ENCODE assay signal across 22 cellular contexts in the genomic region with DNA sequence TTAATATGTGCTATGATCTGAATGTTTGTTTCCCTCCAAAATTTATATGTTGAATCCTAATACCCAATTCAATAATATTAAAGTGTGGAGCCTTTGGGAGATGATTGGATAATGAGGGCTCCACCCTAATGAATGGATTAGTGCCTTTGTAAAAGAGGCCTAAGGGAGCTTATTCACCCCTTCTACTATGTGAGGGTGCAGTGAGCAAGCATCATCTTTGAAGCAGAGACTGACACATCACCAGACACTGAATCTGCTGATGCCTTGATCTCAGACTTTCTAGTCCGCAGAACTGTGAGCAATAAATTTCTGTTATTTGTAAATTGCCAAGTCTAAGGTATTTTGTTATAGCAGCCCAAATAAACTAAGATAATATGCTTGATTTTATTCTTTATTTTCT.
DNase-seq lines count a peak whose midpoint lies in the region; ATAC-seq, FAIRE-seq and TF ChIP-seq lines count a peak whose summit lies in the region.
"Had no signal": no experiment of that assay in that cellular context is flagged by ENCODE, and none has a peak within 500 bp of the region (broad histone marks: within the 10 kb centered on the region; RNA-seq: fewer than 3 reads in every experiment).

No MANE protein-coding gene starts in this region.

- intact Hi-C loops in Panc1 (cut with micrococcal nuclease; ENCODE audit: unreplicated experiment): no loop called here
- intact Hi-C loops in naive thymus-derived CD4-positive, alpha-beta T cell (cut with micrococcal nuclease): no loop called here

- H3K27me3 ChIP-seq in Panc1 (ENCODE audit: control insufficient read depth, insufficient read depth, low read length) (no peaks in the 10 kb centered on the region), bronchial epithelial cell (ENCODE audit: control insufficient read depth, insufficient read depth, low read length) (no peaks in the 10 kb centered on the region), foreskin keratinocyte (no peaks in the 10 kb centered on the region), right atrium auricular region (no peaks in the 10 kb centered on the region)
- H3K27me3 ChIP-seq in naive thymus-derived CD4-positive, alpha-beta T cell (ENCODE audit: control insufficient read depth in 2 of 2, insufficient read depth in 2 of 2, low read length in 2 of 2): no peaks in the 10 kb centered on the region
- H3K27me3 ChIP-seq: BE2C had no signal

- H3K36me3 ChIP-seq in Panc1 (ENCODE audit: control insufficient read depth, insufficient read depth, low read length) (no peaks in the 10 kb centered on the region), bronchial epithelial cell (ENCODE audit: control insufficient read depth, insufficient read depth, low read length) (peaks cover 3% of the 10 kb centered on the region), right atrium auricular region (no peaks in the 10 kb centered on the region)
- no peaks in the 10 kb centered on the region for H3K36me3 ChIP-seq in naive thymus-derived CD4-positive, alpha-beta T cell (ENCODE audit: control insufficient read depth in 2 of 3, insufficient read depth in 3 of 3, low read length in 3 of 3)
- H3K36me3 ChIP-seq: BE2C, HAP-1 had no signal

- ATAC-seq in Panc1: no peak
- ATAC-seq in foreskin keratinocyte: peak; percentile 88
- no peak for ATAC-seq in naive thymus-derived CD4-positive, alpha-beta T cell

- H3K27ac ChIP-seq in Panc1 (ENCODE audit: low read length) (peak overlapping the region; percentile 6; the same call in 1 of the 2 replicates), foreskin keratinocyte (peak overlapping the region; percentile 43), right atrium auricular region (no peak overlapping the region)
- no peak overlapping the region for H3K27ac ChIP-seq in naive thymus-derived CD4-positive, alpha-beta T cell (ENCODE audit: low read depth, low read length)
- H3K27ac ChIP-seq: GM23248 had no signal

- no peak for TF ChIP-seq CTCF in Panc1 (IDR thresholded peaks at IDR 0.05)
- TF ChIP-seq CTCF in bronchial epithelial cell (IDR thresholded peaks at IDR 0.05; ENCODE audit: insufficient read depth, low read length, severe bottlenecking): no peak
- TF ChIP-seq CTCF in foreskin keratinocyte (conservative IDR thresholded peaks at IDR 0.05): no peak
- no peak for TF ChIP-seq CTCF in right atrium auricular region (IDR thresholded peaks at IDR 0.05)

- in situ Hi-C loops in Panc1 (cut with HindIII; ENCODE audit: low pct_unique_long_range_greater_than_20kb, low sequenced_read_pairs): no loop called here

- FAIRE-seq in bronchial epithelial cell (lab: Jason Lieb, UNC): no peak
- FAIRE-seq: G401.6, GM12891, GM19239 had no signal

- peaks cover 0 to 16% (median 4%) of the 10 kb centered on the region in 7 donors for H3K4me1 Mint-ChIP-seq in naive thymus-derived CD4-positive, alpha-beta T cell
- H3K4me1 Mint-ChIP-seq: CD8-positive, alpha-beta memory T cell had no signal

- POLR2A ChIA-PET in Panc1 (lab: Charles Lee): no interaction called here
- POLR2A ChIA-PET in naive thymus-derived CD4-positive, alpha-beta T cell (lab: Charles Lee): no interaction called here

- H3K4me1 ChIP-seq in Panc1 (ENCODE audit: control insufficient read depth, insufficient read depth, low read length) (no peaks in the 10 kb centered on the region), foreskin keratinocyte (peaks cover 16% of the 10 kb centered on the region), right atrium auricular region (no peaks in the 10 kb centered on the region)
- H3K4me1 ChIP-seq in naive thymus-derived CD4-positive, alpha-beta T cell (ENCODE audit: control insufficient read depth in 2 of 2, insufficient read depth in 2 of 2, low read length in 2 of 2): no peaks in the 10 kb centered on the region
- H3K4me1 ChIP-seq: HAP-1 had no signal

- H3K36me3 Mint-ChIP-seq in naive thymus-derived CD4-positive, alpha-beta T cell: peaks cover 18 to 73% (median 42%) of the 10 kb centered on the region in 5 donors

- no peak overlapping the region for H3K4me3 Mint-ChIP-seq in naive thymus-derived CD4-positive, alpha-beta T cell
- H3K4me3 Mint-ChIP-seq: CD4-positive, CD25-positive, alpha-beta regulatory T cell; CD8-positive, alpha-beta memory T cell had no signal

- H3K4me3 ChIP-seq in Panc1 (ENCODE audit: low read depth in 2 of 2, low read length in 2 of 2): no peak overlapping the region
- no peak overlapping the region for H3K4me3 ChIP-seq in bronchial epithelial cell (ENCODE audit: low read depth, low read length)
- H3K4me3 ChIP-seq in right atrium auricular region: no peak overlapping the region
- H3K4me3 ChIP-seq in naive thymus-derived CD4-positive, alpha-beta T cell (ENCODE audit: low read length): no peak overlapping the region
- H3K4me3 ChIP-seq: GM23248, HAP-1 had no signal

- BruUV-seq in Panc1 (replicated peaks; lab: Mats Ljungman, UMichigan): no TSS peak

- H3K9me3 ChIP-seq in Panc1 (ENCODE audit: control insufficient read depth, insufficient read depth, low read depth, low read length): peaks cover 55% of the 10 kb centered on the region; the same call in 1 of the 2 replicates
- H3K9me3 ChIP-seq in right atrium auricular region: peaks cover 0 to 22% of the 10 kb centered on the region in 2 donors
- no peaks in the 10 kb centered on the region for H3K9me3 ChIP-seq in naive thymus-derived CD4-positive, alpha-beta T cell (ENCODE audit: control insufficient read depth in 2 of 3, low read length in 3 of 3)
- H3K9me3 ChIP-seq: BE2C, HAP-1 had no signal

- H3K27me3 Mint-ChIP-seq in naive thymus-derived CD4-positive, alpha-beta T cell: no peaks in the 10 kb centered on the region
- H3K27me3 Mint-ChIP-seq: CD4-positive, CD25-positive, alpha-beta regulatory T cell had no signal

- no peak overlapping the region for H3K27ac Mint-ChIP-seq in naive thymus-derived CD4-positive, alpha-beta T cell
- H3K27ac Mint-ChIP-seq: CD4-positive, CD25-positive, alpha-beta regulatory T cell had no signal

- DNase-seq in Panc1 (ENCODE audit: low read depth, low spot score) (no peak), bronchial epithelial cell (ENCODE audit: low read depth) (peak; percentile 71), foreskin keratinocyte (peak; percentile 61 to 89), right atrium auricular region (ENCODE audit: low spot score) (no peak)
- no peak for DNase-seq in stimulated activated CD4-positive, alpha-beta T cell treated with anti-CD3 and anti-CD28 coated beads, Interleukin-4, amount 100 ng/mL, for 1 hour
- DNase-seq in stimulated activated naive CD4-positive, alpha-beta T cell treated with Interleukin-2 at 50 U/mL for 16 hours (lab: John Stamatoyannopoulos, UW): no peak
- no peak for DNase-seq in naive thymus-derived CD4-positive, alpha-beta T cell
- DNase-seq: ACHN; BE2C; C1 segment of cervical spinal cord; CD4-positive, CD25-positive, alpha-beta regulatory T cell; CD8-positive, alpha-beta memory T cell; COR-L47; DMS 273 treated with DMSO at 0.1 percent for 48 hours; DMS53; DND-41; EL; GM23248 had no signal

- CTCF ChIA-PET in Panc1 (lab: Charles Lee): no interaction called here
- CTCF ChIA-PET in naive thymus-derived CD4-positive, alpha-beta T cell (lab: Charles Lee): no interaction called here

- H3K9me3 Mint-ChIP-seq in naive thymus-derived CD4-positive, alpha-beta T cell: peaks cover 11 to 65% (median 27%) of the 10 kb centered on the region in 11 donors

Comparison
In these comparisons a context has a peak if more than half of its experiments do, and no peak if none do; other contexts are left out.
1. DNase-seq: peak in bronchial epithelial cell (single experiment) and foreskin keratinocyte (2 of 2); none in Panc1 (single experiment), stimulated activated CD4-positive, alpha-beta T cell treated with anti-CD3 and anti-CD28 coated beads, Interleukin-4, amount 100 ng/mL, for 1 hour (single experiment), right atrium auricular region (single experiment), stimulated activated naive CD4-positive, alpha-beta T cell treated with Interleukin-2 at 50 U/mL for 16 hours (single experiment) and naive thymus-derived CD4-positive, alpha-beta T cell (0 of 9).
2. H3K27ac ChIP-seq: peak in Panc1 (single experiment) and foreskin keratinocyte (single experiment); none in right atrium auricular region (0 of 2) and naive thymus-derived CD4-positive, alpha-beta T cell (single experiment).